Comparison of ENCODE assay signal across 15 cellular contexts in genomic region chr1:214459895-214460294, GRCh38.
"Had no signal": no experiment of that assay in that cellular context is flagged by ENCODE, and none has a peak within 500 bp of the region (broad histone marks: within the 10 kb centered on the region; RNA-seq: fewer than 3 reads in every experiment).

No MANE protein-coding gene starts in this region.

- H3K36me3 ChIP-seq: suprapubic skin, transverse colon had no signal

- H3K4me3 ChIP-seq: lung, skin epidermis, suprapubic skin, transverse colon had no signal

- H3K27me3 Mint-ChIP-seq: dendritic cell treated with granulocyte-macrophage colony-stimulating factor and Interleukin-4, amounts not matched to agents 40 ng/mL and 50 ng/mL, for 4 days had no signal

- H3K9me3 Mint-ChIP-seq: dendritic cell treated with granulocyte-macrophage colony-stimulating factor and Interleukin-4, amounts not matched to agents 40 ng/mL and 50 ng/mL, for 4 days; stimulated activated naive CD8-positive, alpha-beta T cell treated with anti-CD3 and anti-CD28 coated beads, Interleukin-15, amount 100 ng/mL, for 72 hours; T-helper 1 cell treated with Interleukin-12 subunit alpha and Interleukin-12 subunit beta and Interleukin-4 antibody, amounts not matched to agents 30 μg/mL and 1 μg/mL, for 36 hours had no signal

- H3K27me3 ChIP-seq: suprapubic skin, transverse colon had no signal

- H3K9me3 ChIP-seq: suprapubic skin, transverse colon had no signal

- H3K27ac ChIP-seq: skin epidermis, suprapubic skin, transverse colon had no signal

- H3K27ac Mint-ChIP-seq: activated naive CD8-positive, alpha-beta T cell; activated T-helper 1 cell treated with anti-CD3 and anti-CD28 coated beads, Interleukin-12 subunit alpha, Interleukin-12 subunit beta, Interleukin-2, Interleukin-4 antibody, amounts not matched to agents 30 ng/mL and 10 ng/mL and 1 ng/mL, durations not matched to agents 14 hours and 24 hours and 36 hours; dendritic cell treated with granulocyte-macrophage colony-stimulating factor and Interleukin-4, amounts not matched to agents 40 ng/mL and 50 ng/mL, for 4 days; stimulated activated naive CD8-positive, alpha-beta T cell treated with anti-CD3 and anti-CD28 coated beads, Interleukin-15, amount 100 ng/mL, for 72 hours; T-helper 1 cell treated with Interleukin-12 subunit alpha and Interleukin-12 subunit beta and Interleukin-4 antibody, amounts not matched to agents 30 μg/mL and 1 μg/mL, for 36 hours had no signal

- H3K4me1 ChIP-seq: transverse colon had no signal

- H3K4me3 Mint-ChIP-seq: activated naive CD8-positive, alpha-beta T cell; activated T-helper 1 cell treated with anti-CD3 and anti-CD28 coated beads, Interleukin-12 subunit alpha, Interleukin-12 subunit beta, Interleukin-2, Interleukin-4 antibody, amounts not matched to agents 30 ng/mL and 10 ng/mL and 1 ng/mL, durations not matched to agents 14 hours and 24 hours and 36 hours; dendritic cell treated with granulocyte-macrophage colony-stimulating factor and Interleukin-4, amounts not matched to agents 40 ng/mL and 50 ng/mL, for 4 days; stimulated activated naive CD8-positive, alpha-beta T cell treated with anti-CD3 and anti-CD28 coated beads, Interleukin-15, amount 100 ng/mL, for 72 hours; T-helper 1 cell treated with Interleukin-12 subunit alpha and Interleukin-12 subunit beta and Interleukin-4 antibody, amounts not matched to agents 30 μg/mL and 1 μg/mL, for 36 hours had no signal

- DNase-seq: activated CD4-positive, CD25-positive, alpha-beta regulatory T cell treated with anti-CD3 and anti-CD28 coated beads, Interleukin-2, amount 50 U/mL, for 72 hours; effector memory CD4-positive, alpha-beta T cell; foreskin melanocyte; kidney; occipital lobe; right cardiac atrium; stimulated activated naive CD8-positive, alpha-beta T cell treated with anti-CD3 and anti-CD28 coated beads, Interleukin-15, amount 100 ng/mL, for 72 hours; transverse colon had no signal

- FAIRE-seq: kidney had no signal

- H3K36me3 Mint-ChIP-seq: activated naive CD8-positive, alpha-beta T cell had no signal
